In the genomic region with DNA sequence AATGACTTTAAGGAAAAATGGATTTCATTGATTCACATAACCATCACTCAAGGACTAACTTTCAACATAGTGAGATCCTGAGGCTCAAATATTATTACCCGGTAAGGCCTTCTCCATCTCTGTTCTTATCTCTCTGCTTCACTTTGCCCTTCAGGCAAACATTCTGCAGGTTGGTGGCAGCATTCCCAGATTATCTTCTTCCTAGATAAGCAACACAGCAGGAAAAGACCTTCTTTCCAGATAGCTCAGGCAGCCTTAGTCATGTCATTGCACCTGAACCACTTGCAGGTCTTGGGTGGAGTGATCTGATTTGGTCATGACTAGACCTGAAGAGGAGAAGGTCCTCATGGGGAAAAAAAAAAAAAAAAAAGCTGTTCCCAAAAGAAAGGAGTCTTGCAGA, we compare ENCODE assay signal across 20 cellular contexts. TPM values are rescaled to one million over a fixed set of nuclear protein-coding genes. Genes with fewer than 3 reads are reported as not detected.
DNase-seq lines count a peak whose midpoint lies in the region; ATAC-seq, FAIRE-seq and TF ChIP-seq lines count a peak whose summit lies in the region.
"Had no signal": no experiment of that assay in that cellular context is flagged by ENCODE, and none has a peak within 500 bp of the region (broad histone marks: within the 10 kb centered on the region; RNA-seq: fewer than 3 reads in every experiment).

No MANE protein-coding gene starts in this region.

- no peaks in the 10 kb centered on the region for H3K9me2 ChIP-seq in SK-N-SH

- 76% methylated on average over 1 of the region's 1 CpG for WGBS in SK-N-SH (ENCODE audit: low lambda C conversion rate)
- WGBS in trophoblast cell (ENCODE audit: extremely low coverage, insufficient coverage, insufficient read length) = no CpG with 5 or more reads among the region's 1 CpG
- 48 to 51% methylated on average over 1 of the region's 1 CpG for WGBS in pancreas, 2 donors

- H3K4me1 ChIP-seq in SK-N-SH (ENCODE audit: control insufficient read depth in 1 of 2, insufficient read depth in 2 of 2, low read depth in 1 of 2, low read length in 1 of 2) (peaks cover 0 to 5% of the 10 kb centered on the region in 2 experiments; a peak in 2 of 4 replicates), trophoblast cell (ENCODE audit: control insufficient read depth in 1 of 2, insufficient read depth in 2 of 2, low read length in 2 of 2) (no peaks in the 10 kb centered on the region), pancreas (peaks cover 0 to 17% (median 16%) of the 10 kb centered on the region in 3 donors)

- H4K8ac ChIP-seq in trophoblast cell (ENCODE audit: low read depth, low read length) = no peak overlapping the region

- H3K9me3 ChIP-seq in SK-N-SH (no peaks in the 10 kb centered on the region), trophoblast cell (ENCODE audit: insufficient read depth, low read depth, low read length) (peaks cover 2% of the 10 kb centered on the region), pancreas (no peaks in the 10 kb centered on the region)

- no peak for ATAC-seq in SK-N-SH treated with all-trans-retinoic acid at 6 μM for 48 hours
- ATAC-seq in pancreas = no peak
- no peak for ATAC-seq in HG02840 (IDR thresholded peaks at IDR 0.05; ENCODE audit: low FRiP score, unreplicated experiment)
- ATAC-seq: HCT116, PC-3 had no signal

- H2AK5ac ChIP-seq in trophoblast cell (ENCODE audit: low read length) = no peak overlapping the region

- TF ChIP-seq CTCF in SK-N-SH (IDR thresholded peaks at IDR 0.05) (no peak), pancreas (IDR thresholded peaks at IDR 0.05) (no peak)

- no peak overlapping the region for H4K12ac ChIP-seq in trophoblast cell (ENCODE audit: low read depth, low read length)

- no peak overlapping the region for H2BK12ac ChIP-seq in trophoblast cell (ENCODE audit: low read length)

- no peak overlapping the region for H3K4ac ChIP-seq in trophoblast cell (ENCODE audit: low read depth, low read length)

- no peak overlapping the region for H3K18ac ChIP-seq in trophoblast cell (ENCODE audit: low read length)

- peaks cover 18% of the 10 kb centered on the region for H3K79me1 ChIP-seq in trophoblast cell (ENCODE audit: low read length)

- no peak overlapping the region for H2BK120ac ChIP-seq in trophoblast cell (ENCODE audit: insufficient read depth, low read length, poor library complexity)

- no peak overlapping the region for H3K27ac ChIP-seq in SK-N-SH (ENCODE audit: low read depth in 2 of 2, low read length in 1 of 2)
- no peak overlapping the region for H3K27ac ChIP-seq in trophoblast cell (ENCODE audit: low read depth, low read length)
- no peak overlapping the region for H3K27ac ChIP-seq in pancreas
- H3K27ac ChIP-seq: 22Rv1, RWPE1 had no signal

- CTCF ChIA-PET in SK-N-SH (lab: Yijun Ruan, JAX) = no interaction called here

- no peaks in the 10 kb centered on the region for H3K36me3 ChIP-seq in SK-N-SH (replicated peaks in 1 of 2; ENCODE audit: control insufficient read depth in 1 of 2, insufficient read depth in 2 of 2, low read length in 1 of 2)
- H3K36me3 ChIP-seq in trophoblast cell (ENCODE audit: control insufficient read depth in 1 of 2, insufficient read depth in 2 of 2, low read length in 2 of 2) = no peaks in the 10 kb centered on the region
- H3K36me3 ChIP-seq in pancreas = no peaks in the 10 kb centered on the region

- H2AFZ ChIP-seq in SK-N-SH (ENCODE audit: low read depth) (no peak overlapping the region), trophoblast cell (ENCODE audit: insufficient read depth, low read length, poor library complexity) (no peak overlapping the region)

- no peak overlapping the region for H3K14ac ChIP-seq in trophoblast cell (ENCODE audit: low read length)

- POLR2A ChIA-PET in SK-N-SH (lab: Yijun Ruan, JAX) = no interaction called here

- H2BK5ac ChIP-seq in trophoblast cell (ENCODE audit: low read depth, low read length, poor library complexity) = no peak overlapping the region

- H3K4me3 ChIP-seq in SK-N-SH (ENCODE audit: low read depth in 2 of 2, low read length in 1 of 2) (no peak overlapping the region), trophoblast cell (ENCODE audit: low read depth, low read length) (no peak overlapping the region), pancreas (no peak overlapping the region)

- intact Hi-C loops in pancreas (cut with DNase I) = loop anchor here in 1 of 3 donors (10.0 kb wide), 1 partner anchor 255 kb away; no protein-coding TSS in a partner anchor

- H3K23ac ChIP-seq in trophoblast cell (ENCODE audit: low read length) = no peak overlapping the region

- H3K79me2 ChIP-seq in SK-N-SH (ENCODE audit: insufficient read depth) (peaks cover 7% of the 10 kb centered on the region; the same call in 1 of the 2 replicates), trophoblast cell (ENCODE audit: control insufficient read depth, insufficient read depth, low read length, poor library complexity) (peaks cover 14% of the 10 kb centered on the region)

- H4K20me1 ChIP-seq in SK-N-SH (ENCODE audit: insufficient read depth) = no peaks in the 10 kb centered on the region

- no peak overlapping the region for H4K91ac ChIP-seq in trophoblast cell (ENCODE audit: low read depth, low read length)

- H3K27me3 ChIP-seq in SK-N-SH (ENCODE audit: insufficient read depth) (no peaks in the 10 kb centered on the region), trophoblast cell (ENCODE audit: insufficient read depth, low read length) (no peaks in the 10 kb centered on the region), pancreas (no peaks in the 10 kb centered on the region)

- FAIRE-seq in pancreas (lab: Jason Lieb, UNC) = no peak
- no peak for FAIRE-seq in GM19239 (lab: Jason Lieb, UNC)
- FAIRE-seq: GM12892, GM18507 had no signal

- H3K4me2 ChIP-seq in SK-N-SH = no peak overlapping the region
- no peak overlapping the region for H3K4me2 ChIP-seq in trophoblast cell (ENCODE audit: low read length)

- H3K9ac ChIP-seq in SK-N-SH = no peak overlapping the region
- no peak overlapping the region for H3K9ac ChIP-seq in trophoblast cell (ENCODE audit: low read length)

- no peak for DNase-seq in SK-N-SH
- DNase-seq in RPMI7951 (ENCODE audit: low read depth) = peak; percentile 15
- DNase-seq in iPS-NIHi7 (ENCODE audit: extremely low spot score) = peak; percentile 24
- DNase-seq in trophoblast cell = peak; percentile 47 to 85
- no peak for DNase-seq in pancreas
- DNase-seq in GM19239 (ENCODE audit: insufficient read length, low spot score) = no peak
- DNase-seq: GOT3, MV-4-11, NCI-H1417, NCI-H187, NCI-H2227 treated with DMSO at 0.1 percent for 48 hours, PC-3, SIG-M5 had no signal

- H3F3A ChIP-seq in SK-N-SH (replicated peaks; ENCODE audit: insufficient read depth) = peaks cover 4% of the 10 kb centered on the region

- TF ChIP-seq EP300 in SK-N-SH (IDR thresholded peaks at IDR 0.05; ENCODE audit: borderline replicate concordance in 1 of 2, low read depth in 1 of 2, low read length in 1 of 2) = no peak

- no peak for TF ChIP-seq RAD21 in SK-N-SH (IDR thresholded peaks at IDR 0.05; ENCODE audit: low read length)

TF ChIP-seq in SK-N-SH, 30 proteins besides CTCF, POLR2A, EP300 and RAD21:
- TF ChIP-seq FOSL2 (IDR thresholded peaks at IDR 0.05; ENCODE audit: borderline replicate concordance, low read depth) = no peak
- TF ChIP-seq SMC3 (IDR thresholded peaks at IDR 0.05; ENCODE audit: low read depth, low read length) = no peak
- no peak for TF ChIP-seq EZH2phosphoT487 (IDR thresholded peaks at IDR 0.05; ENCODE audit: borderline replicate concordance, low read depth)
- TF ChIP-seq GATA2 (CRISPR knock-in tag; IDR thresholded peaks at IDR 0.05) = 0 out of 2 replicates have a peak, but pooled peaks have one; percentile 12
- no peak for TF ChIP-seq TCF12 (IDR thresholded peaks at IDR 0.05)
- TF ChIP-seq RCOR1 (IDR thresholded peaks at IDR 0.05; ENCODE audit: low read length) = no peak

TF ChIP-seq in SK-N-SH treated with all-trans-retinoic acid at 6 μM for 48 hours, 23 proteins besides CTCF, POLR2A, EP300 and RAD21:
- TF ChIP-seq RARB (CRISPR knock-in tag; IDR thresholded peaks at IDR 0.05) = no peak
- TF ChIP-seq ZC3H10 (CRISPR knock-in tag; IDR thresholded peaks at IDR 0.05) = no peak
- no peak for TF ChIP-seq ZNF70 (CRISPR knock-in tag; IDR thresholded peaks at IDR 0.05)
- no peak for TF ChIP-seq ZNF565 (CRISPR knock-in tag; conservative IDR thresholded peaks at IDR 0.05; ENCODE audit: low read depth)

RNA-seq across cellular contexts. Expression of a gene that starts 5.3 kb away (rescaled TPM):
- polyA plus RNA-seq in SK-N-SH (2012; rRNA removed) = 2.5 and 2.8 TPM in 2 replicates
- polyA plus RNA-seq in SK-N-SH (2012; cell fraction: cytosol; rRNA removed) = 2.9 TPM in 2 replicates
- polyA plus RNA-seq in SK-N-SH (2012; cell fraction: nucleus; rRNA removed) = 5.1 and 6.3 TPM in 2 replicates
- total RNA-seq in RPMI7951 (2014; rRNA removed; shearing (Covaris generic)) = 7.3 and 8.8 TPM in 2 replicates
- 4.3 and 4.6 TPM in 2 replicates for polyA plus RNA-seq in trophoblast cell (2013)
- 10 to 100 TPM in 3 of 6 donors, 1 to 10 TPM in 3; 7.5 to 14.0 (median 9.8) TPM for total RNA-seq in pancreas
- polyA plus RNA-seq in pancreas = 1 to 10 TPM; 3.8 to 5.1 TPM

Comparison
In these comparisons a context has a peak if more than half of its experiments do, and no peak if none do; other contexts are left out.
1. DNase-seq: peak in RPMI7951 (single experiment), iPS-NIHi7 (single experiment) and trophoblast cell (2 of 2); none in SK-N-SH (single experiment), pancreas (0 of 6) and GM19239 (single experiment).